25 cellular contexts compared by ENCODE assay signal in the genomic region with DNA sequence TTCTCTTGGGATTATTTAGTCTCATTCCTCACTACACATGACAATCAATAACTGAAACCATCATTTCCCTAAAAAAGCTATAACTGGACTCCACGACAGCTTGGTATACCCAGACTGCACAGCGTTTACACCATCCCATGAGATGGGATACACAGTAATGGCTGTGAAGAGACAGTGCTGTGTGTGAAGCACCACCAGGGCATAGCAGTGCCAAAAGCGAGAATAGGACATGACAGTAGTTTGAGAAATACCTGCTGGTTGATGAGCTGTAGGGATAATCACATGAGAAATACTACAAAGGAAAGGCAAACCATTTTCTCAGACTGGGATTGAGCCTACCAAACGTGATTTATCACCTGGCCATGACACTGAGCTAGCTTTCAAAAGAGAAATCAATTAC.
"Had no signal": no experiment of that assay in that cellular context is flagged by ENCODE, and none has a peak within 500 bp of the region (broad histone marks: within the 10 kb centered on the region; RNA-seq: fewer than 3 reads in every experiment).

No MANE protein-coding gene starts in this region.

- H3K4me2 ChIP-seq: hepatocyte had no signal

- H3K4me1 ChIP-seq: pancreas, sigmoid colon, spleen, tibial nerve, upper lobe of left lung had no signal

- ATAC-seq: effector memory CD8-positive, alpha-beta T cell; left lobe of liver; natural killer cell; pancreas; stimulated activated memory B cell treated with anti-CD40 and anti-IgM and Interleukin-4, amounts not matched to agents 10 μg/mL and 1 μg/mL and 100 μg/mL, for 72 hours had no signal

- DNase-seq: cortex of kidney; effector memory CD8-positive, alpha-beta T cell; heart left ventricle; kidney; natural killer cell; pancreas; right cardiac atrium; sigmoid colon; spleen; stimulated activated CD4-positive, alpha-beta T cell treated with anti-CD3 and anti-CD28 coated beads, Interleukin-4, amount 100 ng/mL, for 4 hours; upper lobe of left lung had no signal

- FAIRE-seq: frontal cortex, kidney, pancreas, urothelium cell line had no signal

- H3K27ac ChIP-seq: heart left ventricle, hepatocyte, neutrophil, pancreas, sigmoid colon, skin epidermis, spleen, thoracic aorta, tibial nerve, upper lobe of left lung had no signal

- H3K27ac Mint-ChIP-seq: effector memory CD8-positive, alpha-beta T cell; memory B cell; natural killer cell; progenitor cell of endocrine pancreas; stimulated activated memory B cell treated with anti-CD40 and anti-IgM and Interleukin-4, amounts not matched to agents 10 μg/mL and 1 μg/mL and 100 μg/mL, for 72 hours; stimulated activated naive CD8-positive, alpha-beta T cell treated with anti-CD3 and anti-CD28 coated beads, Interleukin-15, Interleukin-2, amounts not matched to agents 100 ng/mL and 50 ng/mL, for 24 hours had no signal

- H3K27me3 ChIP-seq: heart left ventricle, hepatocyte, neutrophil, pancreas, sigmoid colon, spleen, tibial nerve, upper lobe of left lung had no signal

- H3K9me3 ChIP-seq: heart left ventricle, neutrophil, pancreas, sigmoid colon, spleen, thoracic aorta, tibial nerve, upper lobe of left lung had no signal

- H3K4me3 Mint-ChIP-seq: effector memory CD8-positive, alpha-beta T cell; memory B cell; natural killer cell; neural crest cell; stimulated activated memory B cell treated with anti-CD40 and anti-IgM and Interleukin-4, amounts not matched to agents 10 μg/mL and 1 μg/mL and 100 μg/mL, for 72 hours; stimulated activated naive CD8-positive, alpha-beta T cell treated with anti-CD3 and anti-CD28 coated beads, Interleukin-15, Interleukin-2, amounts not matched to agents 100 ng/mL and 50 ng/mL, for 24 hours had no signal

- H3K4me1 Mint-ChIP-seq: memory B cell; natural killer cell; neural crest cell; stimulated activated memory B cell treated with anti-CD40 and anti-IgM and Interleukin-4, amounts not matched to agents 10 μg/mL and 1 μg/mL and 100 μg/mL, for 72 hours had no signal

- H3K27me3 Mint-ChIP-seq: effector memory CD8-positive, alpha-beta T cell; memory B cell; progenitor cell of endocrine pancreas; stimulated activated memory B cell treated with anti-CD40 and anti-IgM and Interleukin-4, amounts not matched to agents 10 μg/mL and 1 μg/mL and 100 μg/mL, for 72 hours; stimulated activated naive CD8-positive, alpha-beta T cell treated with anti-CD3 and anti-CD28 coated beads, Interleukin-15, Interleukin-2, amounts not matched to agents 100 ng/mL and 50 ng/mL, for 24 hours had no signal

- H3K9me3 Mint-ChIP-seq: effector memory CD8-positive, alpha-beta T cell; memory B cell; natural killer cell; neural crest cell; stimulated activated memory B cell treated with anti-CD40 and anti-IgM and Interleukin-4, amounts not matched to agents 10 μg/mL and 1 μg/mL and 100 μg/mL, for 72 hours; stimulated activated naive CD8-positive, alpha-beta T cell treated with anti-CD3 and anti-CD28 coated beads, Interleukin-15, Interleukin-2, amounts not matched to agents 100 ng/mL and 50 ng/mL, for 24 hours had no signal

- H3K4me3 ChIP-seq: heart left ventricle, hepatocyte, lung, pancreas, sigmoid colon, skin epidermis, spleen, thoracic aorta, tibial nerve, upper lobe of left lung had no signal

- H3K79me2 ChIP-seq: hepatocyte had no signal

- H2AFZ ChIP-seq: hepatocyte had no signal
